Comparison of ENCODE assay signal across 1 cellular context in the genomic region with DNA sequence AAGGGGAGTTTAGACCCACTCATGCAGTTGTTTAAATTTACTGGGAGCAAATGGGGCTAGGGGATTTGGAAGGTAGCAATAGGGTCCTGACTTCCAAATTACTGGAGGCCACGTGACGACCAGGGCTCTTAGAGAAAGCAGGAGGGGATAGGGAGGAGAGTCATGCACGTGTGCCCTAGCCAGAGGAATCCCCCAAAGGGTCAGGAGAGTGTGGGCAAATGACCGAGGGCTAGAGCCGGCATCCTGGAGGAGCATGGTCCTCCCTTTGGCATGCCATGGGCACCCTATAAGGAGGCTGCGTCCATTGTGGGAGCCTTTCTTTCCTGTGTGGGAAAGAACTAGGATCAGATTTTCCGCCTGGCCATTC.
A peak's percentile ranks its signal among the peaks of the same experiment; 100 is the strongest.
TF ChIP-seq lines count a peak whose summit lies in the region.

No MANE protein-coding gene starts in this region.

TF ChIP-seq in H1, 55 proteins besides CTCF, POLR2A, EP300 and RAD21:
- TF ChIP-seq SRF (IDR thresholded peaks at IDR 0.05; ENCODE audit: low read depth, low read length): no peak
- no peak for TF ChIP-seq NANOG (IDR thresholded peaks at IDR 0.05; ENCODE audit: insufficient read depth, low read depth, low read length, poor library complexity, severe bottlenecking)
- no peak for TF ChIP-seq RFX5 (IDR thresholded peaks at IDR 0.05; ENCODE audit: borderline replicate concordance, low read depth, low read length)
- no peak for TF ChIP-seq EGR1 (IDR thresholded peaks at IDR 0.05; ENCODE audit: borderline replicate concordance, low read depth, low read length)
- no peak for TF ChIP-seq JUND (IDR thresholded peaks at IDR 0.05; ENCODE audit: low read length)
- TF ChIP-seq, protein P1, sequence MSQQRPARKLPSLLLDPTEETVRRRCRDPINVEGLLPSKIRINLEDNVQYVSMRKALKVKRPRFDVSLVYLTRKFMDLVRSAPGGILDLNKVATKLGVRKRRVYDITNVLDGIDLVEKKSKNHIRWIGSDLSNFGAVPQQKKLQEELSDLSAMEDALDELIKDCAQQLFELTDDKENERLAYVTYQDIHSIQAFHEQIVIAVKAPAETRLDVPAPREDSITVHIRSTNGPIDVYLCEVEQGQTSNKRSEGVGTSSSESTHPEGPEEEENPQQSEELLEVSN (IDR thresholded peaks at IDR 0.05): peak; percentile 10; the same call in 1 of the 2 replicates
- TF ChIP-seq, protein P2, sequence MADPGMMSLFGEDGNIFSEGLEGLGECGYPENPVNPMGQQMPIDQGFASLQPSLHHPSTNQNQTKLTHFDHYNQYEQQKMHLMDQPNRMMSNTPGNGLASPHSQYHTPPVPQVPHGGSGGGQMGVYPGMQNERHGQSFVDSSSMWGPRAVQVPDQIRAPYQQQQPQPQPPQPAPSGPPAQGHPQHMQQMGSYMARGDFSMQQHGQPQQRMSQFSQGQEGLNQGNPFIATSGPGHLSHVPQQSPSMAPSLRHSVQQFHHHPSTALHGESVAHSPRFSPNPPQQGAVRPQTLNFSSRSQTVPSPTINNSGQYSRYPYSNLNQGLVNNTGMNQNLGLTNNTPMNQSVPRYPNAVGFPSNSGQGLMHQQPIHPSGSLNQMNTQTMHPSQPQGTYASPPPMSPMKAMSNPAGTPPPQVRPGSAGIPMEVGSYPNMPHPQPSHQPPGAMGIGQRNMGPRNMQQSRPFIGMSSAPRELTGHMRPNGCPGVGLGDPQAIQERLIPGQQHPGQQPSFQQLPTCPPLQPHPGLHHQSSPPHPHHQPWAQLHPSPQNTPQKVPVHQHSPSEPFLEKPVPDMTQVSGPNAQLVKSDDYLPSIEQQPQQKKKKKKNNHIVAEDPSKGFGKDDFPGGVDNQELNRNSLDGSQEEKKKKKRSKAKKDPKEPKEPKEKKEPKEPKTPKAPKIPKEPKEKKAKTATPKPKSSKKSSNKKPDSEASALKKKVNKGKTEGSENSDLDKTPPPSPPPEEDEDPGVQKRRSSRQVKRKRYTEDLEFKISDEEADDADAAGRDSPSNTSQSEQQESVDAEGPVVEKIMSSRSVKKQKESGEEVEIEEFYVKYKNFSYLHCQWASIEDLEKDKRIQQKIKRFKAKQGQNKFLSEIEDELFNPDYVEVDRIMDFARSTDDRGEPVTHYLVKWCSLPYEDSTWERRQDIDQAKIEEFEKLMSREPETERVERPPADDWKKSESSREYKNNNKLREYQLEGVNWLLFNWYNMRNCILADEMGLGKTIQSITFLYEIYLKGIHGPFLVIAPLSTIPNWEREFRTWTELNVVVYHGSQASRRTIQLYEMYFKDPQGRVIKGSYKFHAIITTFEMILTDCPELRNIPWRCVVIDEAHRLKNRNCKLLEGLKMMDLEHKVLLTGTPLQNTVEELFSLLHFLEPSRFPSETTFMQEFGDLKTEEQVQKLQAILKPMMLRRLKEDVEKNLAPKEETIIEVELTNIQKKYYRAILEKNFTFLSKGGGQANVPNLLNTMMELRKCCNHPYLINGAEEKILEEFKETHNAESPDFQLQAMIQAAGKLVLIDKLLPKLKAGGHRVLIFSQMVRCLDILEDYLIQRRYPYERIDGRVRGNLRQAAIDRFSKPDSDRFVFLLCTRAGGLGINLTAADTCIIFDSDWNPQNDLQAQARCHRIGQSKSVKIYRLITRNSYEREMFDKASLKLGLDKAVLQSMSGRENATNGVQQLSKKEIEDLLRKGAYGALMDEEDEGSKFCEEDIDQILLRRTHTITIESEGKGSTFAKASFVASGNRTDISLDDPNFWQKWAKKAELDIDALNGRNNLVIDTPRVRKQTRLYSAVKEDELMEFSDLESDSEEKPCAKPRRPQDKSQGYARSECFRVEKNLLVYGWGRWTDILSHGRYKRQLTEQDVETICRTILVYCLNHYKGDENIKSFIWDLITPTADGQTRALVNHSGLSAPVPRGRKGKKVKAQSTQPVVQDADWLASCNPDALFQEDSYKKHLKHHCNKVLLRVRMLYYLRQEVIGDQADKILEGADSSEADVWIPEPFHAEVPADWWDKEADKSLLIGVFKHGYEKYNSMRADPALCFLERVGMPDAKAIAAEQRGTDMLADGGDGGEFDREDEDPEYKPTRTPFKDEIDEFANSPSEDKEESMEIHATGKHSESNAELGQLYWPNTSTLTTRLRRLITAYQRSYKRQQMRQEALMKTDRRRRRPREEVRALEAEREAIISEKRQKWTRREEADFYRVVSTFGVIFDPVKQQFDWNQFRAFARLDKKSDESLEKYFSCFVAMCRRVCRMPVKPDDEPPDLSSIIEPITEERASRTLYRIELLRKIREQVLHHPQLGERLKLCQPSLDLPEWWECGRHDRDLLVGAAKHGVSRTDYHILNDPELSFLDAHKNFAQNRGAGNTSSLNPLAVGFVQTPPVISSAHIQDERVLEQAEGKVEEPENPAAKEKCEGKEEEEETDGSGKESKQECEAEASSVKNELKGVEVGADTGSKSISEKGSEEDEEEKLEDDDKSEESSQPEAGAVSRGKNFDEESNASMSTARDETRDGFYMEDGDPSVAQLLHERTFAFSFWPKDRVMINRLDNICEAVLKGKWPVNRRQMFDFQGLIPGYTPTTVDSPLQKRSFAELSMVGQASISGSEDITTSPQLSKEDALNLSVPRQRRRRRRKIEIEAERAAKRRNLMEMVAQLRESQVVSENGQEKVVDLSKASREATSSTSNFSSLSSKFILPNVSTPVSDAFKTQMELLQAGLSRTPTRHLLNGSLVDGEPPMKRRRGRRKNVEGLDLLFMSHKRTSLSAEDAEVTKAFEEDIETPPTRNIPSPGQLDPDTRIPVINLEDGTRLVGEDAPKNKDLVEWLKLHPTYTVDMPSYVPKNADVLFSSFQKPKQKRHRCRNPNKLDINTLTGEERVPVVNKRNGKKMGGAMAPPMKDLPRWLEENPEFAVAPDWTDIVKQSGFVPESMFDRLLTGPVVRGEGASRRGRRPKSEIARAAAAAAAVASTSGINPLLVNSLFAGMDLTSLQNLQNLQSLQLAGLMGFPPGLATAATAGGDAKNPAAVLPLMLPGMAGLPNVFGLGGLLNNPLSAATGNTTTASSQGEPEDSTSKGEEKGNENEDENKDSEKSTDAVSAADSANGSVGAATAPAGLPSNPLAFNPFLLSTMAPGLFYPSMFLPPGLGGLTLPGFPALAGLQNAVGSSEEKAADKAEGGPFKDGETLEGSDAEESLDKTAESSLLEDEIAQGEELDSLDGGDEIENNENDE (IDR thresholded peaks at IDR 0.05; ENCODE audit: insufficient replicate concordance, low read length): no peak
- TF ChIP-seq TAF7 (optimal IDR thresholded peaks at IDR 0.05; ENCODE audit: borderline replicate concordance, low read depth, low read length): no peak
- no peak for TF ChIP-seq CHD1 (IDR thresholded peaks at IDR 0.05; ENCODE audit: low read depth, low read length)
- TF ChIP-seq SIN3A (conservative IDR thresholded peaks at IDR 0.05 in 1 of 2, IDR thresholded peaks at IDR 0.05 in 1 of 2; ENCODE audit: low read depth in 1 of 2, low read length in 2 of 2): no peak
- TF ChIP-seq, protein P3, sequence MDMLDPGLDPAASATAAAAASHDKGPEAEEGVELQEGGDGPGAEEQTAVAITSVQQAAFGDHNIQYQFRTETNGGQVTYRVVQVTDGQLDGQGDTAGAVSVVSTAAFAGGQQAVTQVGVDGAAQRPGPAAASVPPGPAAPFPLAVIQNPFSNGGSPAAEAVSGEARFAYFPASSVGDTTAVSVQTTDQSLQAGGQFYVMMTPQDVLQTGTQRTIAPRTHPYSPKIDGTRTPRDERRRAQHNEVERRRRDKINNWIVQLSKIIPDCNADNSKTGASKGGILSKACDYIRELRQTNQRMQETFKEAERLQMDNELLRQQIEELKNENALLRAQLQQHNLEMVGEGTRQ (IDR thresholded peaks at IDR 0.05; ENCODE audit: low read length): peak; percentile 55; the same call in 1 of the 2 replicates
- TF ChIP-seq ZNF274 (IDR thresholded peaks at IDR 0.05; ENCODE audit: borderline replicate concordance, extremely low read depth, low read length): no peak
- no peak for TF ChIP-seq NRF1 (IDR thresholded peaks at IDR 0.05; ENCODE audit: low read depth, low read length)
- no peak for TF ChIP-seq GTF2F1 (IDR thresholded peaks at IDR 0.05; ENCODE audit: borderline replicate concordance, low read depth, low read length)
- TF ChIP-seq YY1 (IDR thresholded peaks at IDR 0.05; ENCODE audit: low read depth, low read length): no peak
- no peak for TF ChIP-seq RXRA (IDR thresholded peaks at IDR 0.05; ENCODE audit: insufficient read depth, low read depth, low read length)
- no peak for TF ChIP-seq HDAC2 (IDR thresholded peaks at IDR 0.05; ENCODE audit: borderline replicate concordance in 1 of 2, low read depth in 2 of 2, low read length in 2 of 2)
- TF ChIP-seq, protein P4, sequence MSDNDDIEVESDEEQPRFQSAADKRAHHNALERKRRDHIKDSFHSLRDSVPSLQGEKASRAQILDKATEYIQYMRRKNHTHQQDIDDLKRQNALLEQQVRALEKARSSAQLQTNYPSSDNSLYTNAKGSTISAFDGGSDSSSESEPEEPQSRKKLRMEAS (IDR thresholded peaks at IDR 0.05): peak; percentile 51
- no peak for TF ChIP-seq ASH2L (IDR thresholded peaks at IDR 0.05; ENCODE audit: low read length)
- TF ChIP-seq FOSL1 (IDR thresholded peaks at IDR 0.05; ENCODE audit: insufficient read depth, low read depth, low read length): no peak
